10 cellular contexts compared by ENCODE assay signal in the genomic region with DNA sequence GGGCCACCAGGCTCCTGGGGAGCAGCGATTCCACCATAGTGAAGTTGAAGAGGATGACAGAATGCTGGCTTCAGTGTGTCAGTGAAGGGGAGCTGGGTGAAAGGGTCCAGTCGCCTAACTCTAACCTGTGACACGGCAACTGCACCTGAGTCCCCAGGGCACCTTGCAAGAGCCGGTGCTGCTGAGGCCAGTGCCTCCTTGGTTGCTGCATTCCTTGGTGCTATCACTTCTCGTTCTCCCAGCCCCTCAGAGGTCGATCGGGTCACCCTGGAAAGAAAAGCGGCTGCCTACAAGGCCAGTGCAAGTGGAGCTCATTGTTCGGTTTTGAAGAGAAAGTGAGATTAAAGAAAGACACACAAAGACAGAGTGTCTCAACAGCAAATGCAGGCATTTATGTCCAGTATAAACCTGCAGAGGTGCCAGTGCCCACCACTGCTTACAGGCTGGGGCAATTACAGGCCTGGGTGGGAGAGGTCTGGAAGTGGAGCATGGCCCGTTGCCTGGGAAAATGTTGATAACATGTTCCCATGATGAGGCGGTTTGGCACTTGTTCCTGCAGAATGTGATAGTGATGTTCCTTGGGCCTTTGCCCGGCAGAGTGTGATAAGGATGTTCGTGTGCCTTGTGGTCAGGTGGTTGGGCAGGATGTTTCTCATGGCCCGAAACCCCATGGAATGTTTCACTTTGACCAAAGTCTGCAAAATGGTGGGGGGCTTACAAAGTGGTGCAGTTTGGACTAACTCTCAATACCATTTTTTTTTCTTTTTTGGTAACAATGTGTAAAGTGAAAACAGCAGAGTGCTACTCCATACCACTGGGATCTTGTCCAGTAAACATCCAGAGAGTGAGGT. TPM values are rescaled to one million over a fixed set of nuclear protein-coding genes. Genes with fewer than 3 reads are reported as not detected.
A peak's percentile ranks its signal among the peaks of the same experiment; 100 is the strongest.
DNase-seq lines count a peak whose midpoint lies in the region; ATAC-seq lines count a peak whose summit lies in the region.
"Had no signal": no experiment of that assay in that cellular context is flagged by ENCODE, and none has a peak within 500 bp of the region (broad histone marks: within the 10 kb centered on the region; RNA-seq: fewer than 3 reads in every experiment).

No MANE protein-coding gene starts in this region.

- H3K9me3 Mint-ChIP-seq in stimulated activated naive B cell treated with anti-CD40 and anti-IgM and Interleukin-4, amounts not matched to agents 10 μg/mL and 1 μg/mL and 100 μg/mL, for 72 hours = peaks cover 11 to 14% of the 10 kb centered on the region in 2 donors

- peak; percentile 97 for DNase-seq in CMK (ENCODE audit: low read depth)
- DNase-seq in astrocyte of the hippocampus (ENCODE audit: low read depth, low spot score) = peak; percentile 21
- DNase-seq in left cardiac atrium = peak; percentile 95
- peak; percentile 61 for DNase-seq in pulmonary artery endothelial cell (ENCODE audit: low read depth, low spot score)
- DNase-seq in stimulated activated naive B cell treated with anti-CD40 and anti-IgM and Interleukin-4, amounts not matched to agents 10 μg/mL and 1 μg/mL and 100 μg/mL, for 72 hours = no peak
- no peak for DNase-seq in NCI-H2171 treated with DMSO at 0.1 percent for 48 hours (lab: John Stamatoyannopoulos, UW)
- DNase-seq: NCI-H526 treated with DMSO at 0.1 percent for 48 hours had no signal

- peaks cover 4 to 15% of the 10 kb centered on the region in 2 donors for H3K4me1 Mint-ChIP-seq in stimulated activated naive B cell treated with anti-CD40 and anti-IgM and Interleukin-4, amounts not matched to agents 10 μg/mL and 1 μg/mL and 100 μg/mL, for 72 hours

- H3K27ac Mint-ChIP-seq in stimulated activated naive B cell treated with anti-CD40 and anti-IgM and Interleukin-4, amounts not matched to agents 10 μg/mL and 1 μg/mL and 100 μg/mL, for 72 hours = no peak overlapping the region
- H3K27ac Mint-ChIP-seq: stimulated activated naive CD8-positive, alpha-beta T cell treated with anti-CD3 and anti-CD28 coated beads, Interleukin-15, Interleukin-2, amounts not matched to agents 100 ng/mL and 50 ng/mL, for 24 hours had no signal

- intact Hi-C loops in left cardiac atrium (cut with DNase I) = no loop called here

- H3K27me3 Mint-ChIP-seq in stimulated activated naive B cell treated with anti-CD40 and anti-IgM and Interleukin-4, amounts not matched to agents 10 μg/mL and 1 μg/mL and 100 μg/mL, for 72 hours = peaks cover 23 to 38% of the 10 kb centered on the region in 2 donors

- ATAC-seq in left cardiac atrium (peak; percentile 78 to 80), HG02763 (IDR thresholded peaks at IDR 0.05; ENCODE audit: unreplicated experiment) (no peak), GM21723 (IDR thresholded peaks at IDR 0.05; ENCODE audit: unreplicated experiment) (no peak)
- ATAC-seq in stimulated activated naive B cell treated with anti-CD40 and anti-IgM and Interleukin-4, amounts not matched to agents 10 μg/mL and 1 μg/mL and 100 μg/mL, for 72 hours (replicated peaks) = no peak

- H3K4me3 Mint-ChIP-seq in stimulated activated naive B cell treated with anti-CD40 and anti-IgM and Interleukin-4, amounts not matched to agents 10 μg/mL and 1 μg/mL and 100 μg/mL, for 72 hours = no peak overlapping the region
- H3K4me3 Mint-ChIP-seq: stimulated activated naive CD8-positive, alpha-beta T cell treated with anti-CD3 and anti-CD28 coated beads, Interleukin-15, Interleukin-2, amounts not matched to agents 100 ng/mL and 50 ng/mL, for 24 hours had no signal

- H3K36me3 Mint-ChIP-seq in stimulated activated naive B cell treated with anti-CD40 and anti-IgM and Interleukin-4, amounts not matched to agents 10 μg/mL and 1 μg/mL and 100 μg/mL, for 72 hours = peaks cover 0 to 2% of the 10 kb centered on the region in 2 donors

RNA-seq across cellular contexts. Expression of a gene that starts 5.3 kb away (rescaled TPM):
- 10 to 100 TPM; 11.0 TPM for total RNA-seq in left cardiac atrium
- total RNA-seq in pulmonary artery endothelial cell = not detected in 2 replicates

RNA-seq across cellular contexts. Expression of a gene that starts 39.2 kb away (rescaled TPM):
- total RNA-seq in left cardiac atrium = 1 to 10 TPM; 1.1 to 2.4 TPM
- not detected in 2 replicates for total RNA-seq in pulmonary artery endothelial cell

RNA-seq across cellular contexts. Expression of a gene that starts 48.5 kb away (rescaled TPM):
- total RNA-seq in left cardiac atrium (10 to 100 TPM; 12.9 to 14.5 TPM), pulmonary artery endothelial cell (not detected in 2 replicates)

Comparison
In these comparisons a context has a peak if more than half of its experiments do, and no peak if none do; other contexts are left out.
1. DNase-seq: peak in CMK (single experiment), astrocyte of the hippocampus (single experiment), left cardiac atrium (single experiment) and pulmonary artery endothelial cell (single experiment); none in stimulated activated naive B cell treated with anti-CD40 and anti-IgM and Interleukin-4, amounts not matched to agents 10 μg/mL and 1 μg/mL and 100 μg/mL, for 72 hours (single experiment) and NCI-H2171 treated with DMSO at 0.1 percent for 48 hours (single experiment).
2. ATAC-seq: peak in left cardiac atrium (2 of 2); none in HG02763 (single experiment), stimulated activated naive B cell treated with anti-CD40 and anti-IgM and Interleukin-4, amounts not matched to agents 10 μg/mL and 1 μg/mL and 100 μg/mL, for 72 hours (0 of 2) and GM21723 (single experiment).
3. RNA of a gene that starts 5.3 kb away (total RNA-seq): 11.0 TPM in left cardiac atrium; not detected in pulmonary artery endothelial cell; every median in the first group is over 10 times any median in the second.
4. RNA of a gene that starts 48.5 kb away (total RNA-seq): 12.9 to 14.5 TPM in left cardiac atrium; not detected in pulmonary artery endothelial cell; every median in the first group is over 10 times any median in the second.